11 cellular contexts compared by ENCODE assay signal in genomic region chr7:77348371-77348813, GRCh38.
DNase-seq lines count a peak whose midpoint lies in the region; ATAC-seq and TF ChIP-seq lines count a peak whose summit lies in the region.
"Had no signal": no experiment of that assay in that cellular context is flagged by ENCODE, and none has a peak within 500 bp of the region (broad histone marks: within the 10 kb centered on the region; RNA-seq: fewer than 3 reads in every experiment).

No MANE protein-coding gene starts in this region.

- TF ChIP-seq CTCF in SK-N-SH (IDR thresholded peaks at IDR 0.05) (peak; percentile 29), heart right ventricle (IDR thresholded peaks at IDR 0.05) (peak in 3 of 9 donors; percentile 11 to 26 (median 22)), parathyroid adenoma (IDR thresholded peaks at IDR 0.05) (no peak), spleen (IDR thresholded peaks at IDR 0.05 in 8 of 11, conservative IDR thresholded peaks at IDR 0.05 in 3 of 11) (no peak)

- H3K4me3 ChIP-seq in SK-N-SH (ENCODE audit: low read depth in 2 of 2, low read length in 1 of 2) (no peak overlapping the region), heart right ventricle (no peak overlapping the region), parathyroid adenoma (ENCODE audit: low read depth, low read length) (no peak overlapping the region), spleen (no peak overlapping the region)
- H3K4me3 ChIP-seq: upper lobe of left lung had no signal

- POLR2A ChIA-PET in SK-N-SH (lab: Yijun Ruan, JAX) = interaction anchor here (0.8 kb wide), 1 partner anchor 16 kb away, joined by 4 read pairs; no protein-coding TSS in a partner anchor

- peak; percentile 79 to 94 (median 90) for ATAC-seq in heart right ventricle
- ATAC-seq: foreskin keratinocyte had no signal

- peaks cover 10 to 16% of the 10 kb centered on the region in 2 experiments for H3K4me1 ChIP-seq in SK-N-SH (ENCODE audit: control insufficient read depth in 1 of 2, insufficient read depth in 2 of 2, low read depth in 1 of 2, low read length in 1 of 2)
- peaks cover 3 to 54% (median 46%) of the 10 kb centered on the region in 9 donors for H3K4me1 ChIP-seq in heart right ventricle
- no peaks in the 10 kb centered on the region for H3K4me1 ChIP-seq in parathyroid adenoma
- peaks cover 5 to 51% (median 29%) of the 10 kb centered on the region in 6 donors for H3K4me1 ChIP-seq in spleen
- H3K4me1 ChIP-seq: foreskin keratinocyte had no signal

- H4K20me1 ChIP-seq in SK-N-SH (ENCODE audit: insufficient read depth) = no peaks in the 10 kb centered on the region

- H3K36me3 ChIP-seq in SK-N-SH (replicated peaks in 1 of 2; ENCODE audit: control insufficient read depth in 1 of 2, insufficient read depth in 2 of 2, low read length in 1 of 2) (no peaks in the 10 kb centered on the region), heart right ventricle (peaks cover 0 to 9% (median 0%) of the 10 kb centered on the region in 9 donors), parathyroid adenoma (ENCODE audit: control insufficient read depth, insufficient read depth, low read length) (no peaks in the 10 kb centered on the region), spleen (peaks cover 0 to 36% (median 0%) of the 10 kb centered on the region in 6 donors)

- intact Hi-C loops in heart right ventricle (cut with DNase I) (no loop called here), spleen (cut with DNase I; ENCODE audit: low total_unique reads) (no loop called here)

- H3K9me2 ChIP-seq in SK-N-SH = no peaks in the 10 kb centered on the region

- peak; percentile 72 to 79 for TF ChIP-seq EP300 in SK-N-SH (IDR thresholded peaks at IDR 0.05; ENCODE audit: borderline replicate concordance in 1 of 2, low read depth in 1 of 2, low read length in 1 of 2)

- peak overlapping the region; percentile 6 to 33; a peak in 3 of 4 replicates for H3K27ac ChIP-seq in SK-N-SH (ENCODE audit: low read depth in 2 of 2, low read length in 1 of 2)
- H3K27ac ChIP-seq in heart right ventricle = peak overlapping the region in 9 of 10 donors; percentile 45 to 88 (median 67)
- peak overlapping the region; percentile 0 for H3K27ac ChIP-seq in parathyroid adenoma
- H3K27ac ChIP-seq in spleen = peak overlapping the region in 1 of 8 donors; percentile 30
- H3K27ac ChIP-seq: foreskin keratinocyte had no signal

- H3K9me3 ChIP-seq in SK-N-SH (no peaks in the 10 kb centered on the region), heart right ventricle (no peaks in the 10 kb centered on the region), parathyroid adenoma (ENCODE audit: control insufficient read depth, low read length) (no peaks in the 10 kb centered on the region), spleen (no peaks in the 10 kb centered on the region)
- H3K9me3 ChIP-seq: upper lobe of left lung had no signal

- no peaks in the 10 kb centered on the region for H3K27me3 ChIP-seq in SK-N-SH (ENCODE audit: insufficient read depth)
- H3K27me3 ChIP-seq in heart right ventricle = no peaks in the 10 kb centered on the region
- no peaks in the 10 kb centered on the region for H3K27me3 ChIP-seq in parathyroid adenoma (ENCODE audit: control insufficient read depth, insufficient read depth, low read length)
- H3K27me3 ChIP-seq in spleen (replicated peaks in 1 of 7) = no peaks in the 10 kb centered on the region
- H3K27me3 ChIP-seq: foreskin keratinocyte, upper lobe of left lung had no signal

- 26% methylated on average over 3 of the region's 3 CpGs for WGBS in SK-N-SH (ENCODE audit: low lambda C conversion rate)
- WGBS in heart right ventricle, 2 donors = 11% methylated on average over 3 of the region's 3 CpGs
- 87 to 94% (median 92%) methylated on average over 3 of the region's 3 CpGs for WGBS in spleen, 5 donors

- no peak for TF ChIP-seq POLR2A in spleen (IDR thresholded peaks at IDR 0.05)

- H3K9ac ChIP-seq in SK-N-SH (no peak overlapping the region), parathyroid adenoma (no peak overlapping the region)

- H3F3A ChIP-seq in SK-N-SH (replicated peaks; ENCODE audit: insufficient read depth) = peaks cover 16% of the 10 kb centered on the region

- H2AFZ ChIP-seq in SK-N-SH (ENCODE audit: low read depth) (0 out of 2 replicates have a peak overlapping the region, but pooled peaks have one; percentile 14), parathyroid adenoma (no peak overlapping the region)

- H3K4me2 ChIP-seq in SK-N-SH = peak overlapping the region; percentile 35; the same call in 1 of the 2 replicates
- no peak overlapping the region for H3K4me2 ChIP-seq in parathyroid adenoma (ENCODE audit: low read length)

- H3K79me2 ChIP-seq in SK-N-SH (ENCODE audit: insufficient read depth) (no peaks in the 10 kb centered on the region), parathyroid adenoma (no peaks in the 10 kb centered on the region)

- DNase-seq in Daoy (ENCODE audit: low read depth) (peak; percentile 60), SK-N-SH (peak; percentile 42), heart right ventricle (peak; percentile 30 to 70), mesenteric fat pad (ENCODE audit: low spot score) (no peak), NK-92 (lab: John Stamatoyannopoulos, UW; ENCODE audit: unreplicated experiment) (no peak), spleen (no peak)
- DNase-seq in NK-92 treated with Interleukin-12 subunit alpha and Interleukin-12 subunit beta, amount 100 ng/mL, for 24 hours (lab: John Stamatoyannopoulos, UW) = no peak
- DNase-seq: foreskin keratinocyte, SW 1271, upper lobe of left lung had no signal

- CTCF ChIA-PET in SK-N-SH (lab: Yijun Ruan, JAX) = interaction anchor here (1.2 to 1.3 kb wide), 2 partner anchors 16 to 101 kb away, joined by 4 read pairs; no protein-coding TSS in a partner anchor

- TF ChIP-seq RAD21 in SK-N-SH (IDR thresholded peaks at IDR 0.05; ENCODE audit: low read length) = no peak; the same call in 1 of the 2 replicates

TF ChIP-seq in SK-N-SH, 30 proteins besides CTCF, POLR2A, EP300 and RAD21 (continues in another document):
- TF ChIP-seq ZBTB33 (IDR thresholded peaks at IDR 0.05; ENCODE audit: borderline replicate concordance, low read depth) (no peak), GABPA (IDR thresholded peaks at IDR 0.05; ENCODE audit: low read depth) (no peak), NRF1 (IDR thresholded peaks at IDR 0.05; ENCODE audit: low read depth, low read length) (no peak), RXRA (IDR thresholded peaks at IDR 0.05; ENCODE audit: borderline replicate concordance, low read depth) (peak; percentile 79; the same call in 1 of the 2 replicates), POLR2AphosphoS5 (IDR thresholded peaks at IDR 0.05; ENCODE audit: low read depth, low read length) (peak; percentile 84), FOXM1 (IDR thresholded peaks at IDR 0.05; ENCODE audit: low read depth) (no peak), ELF1 (IDR thresholded peaks at IDR 0.05) (no peak), MXI1 (IDR thresholded peaks at IDR 0.05; ENCODE audit: low read depth, low read length) (no peak), MAX (IDR thresholded peaks at IDR 0.05; ENCODE audit: low read depth) (peak; percentile 31; the same call in 1 of the 2 replicates), SIN3A (IDR thresholded peaks at IDR 0.05; ENCODE audit: borderline replicate concordance, low read depth, low read length) (peak; percentile 60; the same call in 1 of the 2 replicates), RFX5 (IDR thresholded peaks at IDR 0.05; ENCODE audit: low read length) (no peak), FOSL2 (IDR thresholded peaks at IDR 0.05; ENCODE audit: borderline replicate concordance, low read depth) (peak; percentile 34; the same call in 1 of the 2 replicates), TEAD4 (IDR thresholded peaks at IDR 0.05; ENCODE audit: borderline replicate concordance, insufficient read depth) (peak; percentile 54; the same call in 1 of the 2 replicates), IRF3 (IDR thresholded peaks at IDR 0.05; ENCODE audit: low read depth, low read length) (no peak), YY1 (IDR thresholded peaks at IDR 0.05; ENCODE audit: low read depth) (no peak), MEF2A (IDR thresholded peaks at IDR 0.05; ENCODE audit: borderline replicate concordance, low read depth) (no peak), FOXJ3 (CRISPR knock-in tag; IDR thresholded peaks at IDR 0.05) (no peak)
- TF ChIP-seq, protein P1, sequence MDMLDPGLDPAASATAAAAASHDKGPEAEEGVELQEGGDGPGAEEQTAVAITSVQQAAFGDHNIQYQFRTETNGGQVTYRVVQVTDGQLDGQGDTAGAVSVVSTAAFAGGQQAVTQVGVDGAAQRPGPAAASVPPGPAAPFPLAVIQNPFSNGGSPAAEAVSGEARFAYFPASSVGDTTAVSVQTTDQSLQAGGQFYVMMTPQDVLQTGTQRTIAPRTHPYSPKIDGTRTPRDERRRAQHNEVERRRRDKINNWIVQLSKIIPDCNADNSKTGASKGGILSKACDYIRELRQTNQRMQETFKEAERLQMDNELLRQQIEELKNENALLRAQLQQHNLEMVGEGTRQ (IDR thresholded peaks at IDR 0.05; ENCODE audit: borderline replicate concordance, low read depth, low read length) = no peak

Comparison
In these comparisons a context has a peak if more than half of its experiments do, and no peak if none do; other contexts are left out.
1. DNase-seq: peak in Daoy (single experiment), SK-N-SH (single experiment) and heart right ventricle (2 of 2); none in mesenteric fat pad (single experiment), NK-92 (single experiment), NK-92 treated with Interleukin-12 subunit alpha and Interleukin-12 subunit beta, amount 100 ng/mL, for 24 hours (single experiment) and spleen (single experiment).